1 cellular context compared by ENCODE assay signal in the genomic region with DNA sequence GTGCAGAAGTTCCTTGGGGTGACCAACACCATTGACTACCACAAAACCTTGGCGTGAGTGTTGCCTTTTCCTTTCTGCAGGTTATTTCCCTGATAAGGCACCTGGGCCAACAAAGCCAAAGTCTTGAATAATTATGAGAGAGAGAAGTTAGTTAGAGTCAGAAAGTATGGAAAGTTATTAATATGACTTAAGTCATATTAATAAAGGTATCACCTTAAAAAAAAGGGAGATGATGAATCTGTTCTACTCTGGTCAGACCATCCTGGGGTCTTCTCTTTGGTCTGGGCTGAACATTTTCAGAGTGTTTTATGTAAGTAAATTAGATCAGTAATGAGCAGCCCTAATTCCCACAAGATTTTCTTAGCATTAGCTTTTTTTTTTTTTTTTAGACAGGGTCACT.
TF ChIP-seq lines count a peak whose summit lies in the region.

No MANE protein-coding gene starts in this region.

TF ChIP-seq in IMR-90, 13 proteins besides CTCF, POLR2A, EP300 and RAD21:
- no peak for TF ChIP-seq FOS (IDR thresholded peaks at IDR 0.05; ENCODE audit: low read depth, low read length)
